8 cellular contexts compared by ENCODE assay signal in the genomic region with DNA sequence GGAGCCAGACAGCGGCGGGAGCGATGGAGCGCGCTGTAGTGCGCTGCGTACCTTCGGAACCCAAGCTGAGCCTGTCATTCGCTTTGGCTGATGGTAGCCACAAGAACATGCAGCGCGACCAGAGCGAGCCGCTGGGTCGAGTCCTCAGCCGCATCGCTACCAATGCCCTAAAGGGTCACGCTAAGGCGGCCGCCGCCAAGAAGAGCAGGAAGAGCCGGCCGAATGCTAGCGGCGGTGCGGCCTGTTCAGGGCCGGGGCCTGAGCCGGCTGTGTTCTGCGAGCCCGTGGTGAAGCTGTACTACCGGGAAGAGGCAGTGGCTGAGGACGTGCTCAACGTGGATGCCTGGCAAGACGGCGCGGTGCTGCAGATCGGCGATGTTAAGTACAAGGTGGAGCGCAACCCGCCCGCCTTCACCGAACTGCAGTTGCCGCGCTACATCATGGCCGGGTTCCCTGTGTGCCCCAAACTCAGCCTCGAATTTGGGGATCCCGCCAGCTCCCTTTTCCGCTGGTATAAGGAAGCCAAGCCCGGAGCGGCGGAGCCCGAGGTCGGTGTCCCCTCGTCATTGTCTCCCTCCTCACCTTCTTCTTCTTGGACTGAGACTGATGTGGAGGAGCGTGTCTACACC. TPM values are rescaled to one million over a fixed set of nuclear protein-coding genes. Genes with fewer than 3 reads are reported as not detected.
DNase-seq lines count a peak whose midpoint lies in the region; ATAC-seq and TF ChIP-seq lines count a peak whose summit lies in the region.

No MANE protein-coding gene starts in this region.

- H3K36me3 ChIP-seq in urinary bladder (ENCODE audit: insufficient read depth): no peaks in the 10 kb centered on the region

- intact Hi-C loops in activated CD4-positive, alpha-beta T cell treated with anti-CD3 and anti-CD28 coated beads, Interleukin-2, amount 10 ng/mL, durations not matched to agents 24 days and 14 days (cut with micrococcal nuclease): loop anchor here (1.0 to 5.0 kb wide), 6 partner anchors 24 to 329 kb away; a partner anchor contains a TSS
- intact Hi-C loops in natural killer cell (cut with micrococcal nuclease): loop anchor here (1.0 to 5.0 kb wide), 4 partner anchors 41 to 200 kb away; a partner anchor contains a TSS

- H3K4me1 Mint-ChIP-seq in activated CD4-positive, alpha-beta T cell treated with anti-CD3 and anti-CD28 coated beads, Interleukin-2, amount 10 ng/mL, durations not matched to agents 24 days and 14 days: peaks cover 36% of the 10 kb centered on the region
- peaks cover 45 to 47% of the 10 kb centered on the region in 2 donors for H3K4me1 Mint-ChIP-seq in natural killer cell

- ATAC-seq in GM19463 (IDR thresholded peaks at IDR 0.05; ENCODE audit: unreplicated experiment): peak; percentile 21
- peak; percentile 21 for ATAC-seq in HG03469 (IDR thresholded peaks at IDR 0.05; ENCODE audit: unreplicated experiment)
- peak; percentile 38 to 60 (median 44) for ATAC-seq in natural killer cell

- H3K36me3 Mint-ChIP-seq in activated CD4-positive, alpha-beta T cell treated with anti-CD3 and anti-CD28 coated beads, Interleukin-2, amount 10 ng/mL, durations not matched to agents 24 days and 14 days (ENCODE audit: low read depth): peaks cover 34% of the 10 kb centered on the region
- no peaks in the 10 kb centered on the region for H3K36me3 Mint-ChIP-seq in natural killer cell

- TF ChIP-seq CTCF in epithelial cell of proximal tubule (conservative IDR thresholded peaks at IDR 0.05; ENCODE audit: low read depth, low read length) (no peak), natural killer cell (IDR thresholded peaks at IDR 0.05) (no peak)

- no peaks in the 10 kb centered on the region for H3K27me3 Mint-ChIP-seq in activated CD4-positive, alpha-beta T cell treated with anti-CD3 and anti-CD28 coated beads, Interleukin-2, amount 10 ng/mL, durations not matched to agents 24 days and 14 days
- no peaks in the 10 kb centered on the region for H3K27me3 Mint-ChIP-seq in natural killer cell (ENCODE audit: low read depth in 2 of 2)

- peak; percentile 30 for DNase-seq in Caki2 (ENCODE audit: low read depth)
- DNase-seq in activated CD4-positive, alpha-beta T cell treated with anti-CD3 and anti-CD28 coated beads, Interleukin-2, amount 10 ng/mL, durations not matched to agents 24 days and 14 days: no peak
- no peak for DNase-seq in epithelial cell of proximal tubule (ENCODE audit: low read depth)
- no peak for DNase-seq in natural killer cell
- no peak for DNase-seq in superior temporal gyrus (ENCODE audit: extremely low spot score)

- in situ Hi-C loops in Caki2 (cut with HindIII; ENCODE audit: low pct_unique_long_range_greater_than_20kb, low sequenced_read_pairs): no loop called here

- H3K27ac Mint-ChIP-seq in activated CD4-positive, alpha-beta T cell treated with anti-CD3 and anti-CD28 coated beads, Interleukin-2, amount 10 ng/mL, durations not matched to agents 24 days and 14 days: peak overlapping the region; percentile 97
- H3K27ac Mint-ChIP-seq in natural killer cell: peak overlapping the region; percentile 93 to 94

- peak overlapping the region; percentile 47 for H3K27ac ChIP-seq in urinary bladder (ENCODE audit: low read depth)

- H3K4me1 ChIP-seq in urinary bladder (ENCODE audit: insufficient read depth): no peaks in the 10 kb centered on the region

- no peaks in the 10 kb centered on the region for H3K9me3 Mint-ChIP-seq in activated CD4-positive, alpha-beta T cell treated with anti-CD3 and anti-CD28 coated beads, Interleukin-2, amount 10 ng/mL, durations not matched to agents 24 days and 14 days
- no peaks in the 10 kb centered on the region for H3K9me3 Mint-ChIP-seq in natural killer cell

- under 1% methylated on average over 54 of the region's 54 CpGs for WGBS in urinary bladder

- H3K4me3 Mint-ChIP-seq in activated CD4-positive, alpha-beta T cell treated with anti-CD3 and anti-CD28 coated beads, Interleukin-2, amount 10 ng/mL, durations not matched to agents 24 days and 14 days: peak overlapping the region; percentile 79
- H3K4me3 Mint-ChIP-seq in natural killer cell: peak overlapping the region; percentile 90

- H3K4me3 ChIP-seq in epithelial cell of proximal tubule (ENCODE audit: low read depth, low read length): peak overlapping the region; percentile 76
- H3K4me3 ChIP-seq in urinary bladder (ENCODE audit: low read depth, low read length): peak overlapping the region; percentile 88

RNA-seq across cellular contexts. Expression of a gene that starts 0.5 kb away (rescaled TPM):
- total RNA-seq in Caki2 (2014; rRNA removed; shearing (Covaris generic); ENCODE audit: low replicate concordance): 5.9 and 7.6 TPM in 2 replicates
- 34.4 TPM in 2 replicates for total RNA-seq in activated CD4-positive, alpha-beta T cell treated with anti-CD3 and anti-CD28 coated beads, Interleukin-2, amount 10 ng/mL, durations not matched to agents 24 days and 14 days
- total RNA-seq in epithelial cell of proximal tubule (13.3 and 29.8 TPM in 2 replicates), natural killer cell (10 to 100 TPM; 34.4 to 36.6 (median 35.5) TPM), urinary bladder (9.4 TPM)
- 10.2 TPM for polyA plus RNA-seq in urinary bladder

RNA-seq across cellular contexts. Expression of a gene that starts 12.4 kb away (rescaled TPM):
- total RNA-seq in Caki2 (2014; rRNA removed; shearing (Covaris generic); ENCODE audit: low replicate concordance): 0.07 TPM in 1 of 2 replicates, not detected in the other
- not detected in 2 replicates for total RNA-seq in activated CD4-positive, alpha-beta T cell treated with anti-CD3 and anti-CD28 coated beads, Interleukin-2, amount 10 ng/mL, durations not matched to agents 24 days and 14 days
- not detected in 2 replicates for total RNA-seq in epithelial cell of proximal tubule
- under 1 TPM; 0.11 to 0.30 (median 0.21) TPM for total RNA-seq in natural killer cell
- 0.37 TPM for total RNA-seq in urinary bladder
- 0.01 TPM for polyA plus RNA-seq in urinary bladder

RNA-seq across cellular contexts. Expression of a gene that starts 40.6 kb away (rescaled TPM):
- 108 and 148 TPM in 2 replicates for total RNA-seq in Caki2 (2014; rRNA removed; shearing (Covaris generic); ENCODE audit: low replicate concordance)
- total RNA-seq in activated CD4-positive, alpha-beta T cell treated with anti-CD3 and anti-CD28 coated beads, Interleukin-2, amount 10 ng/mL, durations not matched to agents 24 days and 14 days: 84.4 and 91.4 TPM in 2 replicates
- total RNA-seq in epithelial cell of proximal tubule (173 and 207 TPM in 2 replicates), natural killer cell (100 to 1,000 TPM in 1 of 3 donors, 10 to 100 TPM in 2; 88.0 to 132 (median 89.6) TPM), urinary bladder (296 TPM)
- 129 TPM for polyA plus RNA-seq in urinary bladder
